In genomic region chr12:57175428-57176138, GRCh38 we compare ENCODE assay signal across 8 cellular contexts. TPM values are rescaled to one million over a fixed set of nuclear protein-coding genes. Genes with fewer than 3 reads are reported as not detected.
DNase-seq lines count a peak whose midpoint lies in the region; ATAC-seq, FAIRE-seq and TF ChIP-seq lines count a peak whose summit lies in the region.

No MANE protein-coding gene starts in this region.

- TF ChIP-seq POLR2A in gastrocnemius medialis (IDR thresholded peaks at IDR 0.05) (no peak), GM12892 (IDR thresholded peaks at IDR 0.05; ENCODE audit: low read depth, low read length) (no peak)

- H3K27me3 ChIP-seq in MG63 (no peaks in the 10 kb centered on the region), SJCRH30 (no peaks in the 10 kb centered on the region), gastrocnemius medialis (no peaks in the 10 kb centered on the region)

- intact Hi-C loops in gastrocnemius medialis (cut with DNase I; ENCODE audit: low total_unique reads), result loop anchor here (1.0 kb wide), 1 partner anchor 48 kb away; no protein-coding TSS in a partner anchor

- FAIRE-seq in GM12892 (lab: Jason Lieb, UNC), result no peak

- H3K36me3 ChIP-seq in MG63, result peaks cover 69% of the 10 kb centered on the region
- no peaks in the 10 kb centered on the region for H3K36me3 ChIP-seq in SJCRH30
- no peaks in the 10 kb centered on the region for H3K36me3 ChIP-seq in gastrocnemius medialis

- peak; percentile 34 to 74 (median 64) for TF ChIP-seq CTCF in gastrocnemius medialis (IDR thresholded peaks at IDR 0.05 in 4 of 5, conservative IDR thresholded peaks at IDR 0.05 in 1 of 5)

- H3K4me3 ChIP-seq in MG63, result no peak overlapping the region
- no peak overlapping the region for H3K4me3 ChIP-seq in SJCRH30
- no peak overlapping the region for H3K4me3 ChIP-seq in gastrocnemius medialis

- no peaks in the 10 kb centered on the region for H3K9me3 ChIP-seq in MG63
- H3K9me3 ChIP-seq in SJCRH30 (replicated peaks), result no peaks in the 10 kb centered on the region
- H3K9me3 ChIP-seq in gastrocnemius medialis, result no peaks in the 10 kb centered on the region

- DNase-seq in DMS114 treated with DMSO at 0.1 percent for 48 hours (lab: John Stamatoyannopoulos, UW; ENCODE audit: unreplicated experiment), result peak; percentile 18
- DNase-seq in MG63, result peak; percentile 40
- peak; percentile 95 to 96 for DNase-seq in SJCRH30
- DNase-seq in anterior cingulate cortex (lab: John Stamatoyannopoulos, UW), result peak in 52 of 58 donors; percentile 8 to 86 (median 50)
- peak; percentile 87 for DNase-seq in hepatic stellate cell (ENCODE audit: low spot score)
- peak; percentile 60 to 72 for DNase-seq in gastrocnemius medialis
- DNase-seq in GM12892 (ENCODE audit: insufficient read length), result no peak

- ATAC-seq in gastrocnemius medialis (peak; percentile 41 to 68), GM18858 (IDR thresholded peaks at IDR 0.05; ENCODE audit: unreplicated experiment) (no peak)

- H3K4me1 ChIP-seq in SJCRH30, result no peaks in the 10 kb centered on the region
- H3K4me1 ChIP-seq in gastrocnemius medialis, result no peaks in the 10 kb centered on the region

- H3K27ac ChIP-seq in SJCRH30 (no peak overlapping the region), gastrocnemius medialis (no peak overlapping the region)

- in situ Hi-C loops in gastrocnemius medialis (cut with MboI; ENCODE audit: low sequenced_read_pairs in 4 of 4), result loop anchor here in 1 of 4 donors (5.0 to 10.0 kb wide), 2 partner anchors 53 to 111 kb away; no protein-coding TSS in a partner anchor

RNA-seq across cellular contexts. Expression of gene LRP1-AS, which starts 28.2 kb away (rescaled TPM):
- total RNA-seq in MG63 (2014; rRNA removed; shearing (Covaris generic); ENCODE audit: low replicate concordance), result not detected in 2 replicates
- 1.1 and 1.3 TPM in 2 replicates for total RNA-seq in SJCRH30 (2014; rRNA removed; shearing (Covaris generic))
- total RNA-seq in gastrocnemius medialis, result not detected
- not detected for polyA plus RNA-seq in GM12892 (2012; ENCODE audit: missing spikeins)

RNA-seq across cellular contexts. Expression of gene NXPH4, which starts 41.0 kb away (rescaled TPM):
- total RNA-seq in MG63 (2014; rRNA removed; shearing (Covaris generic); ENCODE audit: low replicate concordance), result 1.2 TPM in 1 of 2 replicates, not detected in the other
- total RNA-seq in SJCRH30 (2014; rRNA removed; shearing (Covaris generic)), result 91.1 and 92.7 TPM in 2 replicates
- not detected for total RNA-seq in gastrocnemius medialis
- not detected for polyA plus RNA-seq in GM12892 (2012; ENCODE audit: missing spikeins)

RNA-seq across cellular contexts. Expression of gene LRP1, which starts 47.3 kb away (rescaled TPM):
- total RNA-seq in MG63 (2014; rRNA removed; shearing (Covaris generic); ENCODE audit: low replicate concordance), result 29.1 and 39.0 TPM in 2 replicates
- 53.7 and 58.6 TPM in 2 replicates for total RNA-seq in SJCRH30 (2014; rRNA removed; shearing (Covaris generic))
- total RNA-seq in gastrocnemius medialis, result 10 to 100 TPM; 26.1 to 53.5 (median 49.8) TPM
- polyA plus RNA-seq in GM12892 (2012; ENCODE audit: missing spikeins), result 0.34 TPM

RNA-seq across cellular contexts. Expression of gene SHMT2, which starts 53.9 kb away (rescaled TPM):
- total RNA-seq in MG63 (2014; rRNA removed; shearing (Covaris generic); ENCODE audit: low replicate concordance), result 232 and 343 TPM in 2 replicates
- total RNA-seq in SJCRH30 (2014; rRNA removed; shearing (Covaris generic)), result 1,504 and 1,712 TPM in 2 replicates
- 100 to 1,000 TPM in 1 of 4 donors, 10 to 100 TPM in 3; 41.3 to 107 (median 46.4) TPM for total RNA-seq in gastrocnemius medialis
- polyA plus RNA-seq in GM12892 (2012; ENCODE audit: missing spikeins), result 151 TPM

Comparison
In these comparisons a context has a peak if more than half of its experiments do, and no peak if none do; other contexts are left out.
1. RNA of gene NXPH4, which starts 41.0 kb away (total RNA-seq): 91.1 to 92.7 TPM in SJCRH30; 1.2 TPM in MG63 and not detected in gastrocnemius medialis; every median in the first group is over 10 times any median in the second.